Comparison of ENCODE assay signal across 15 cellular contexts in the genomic region with DNA sequence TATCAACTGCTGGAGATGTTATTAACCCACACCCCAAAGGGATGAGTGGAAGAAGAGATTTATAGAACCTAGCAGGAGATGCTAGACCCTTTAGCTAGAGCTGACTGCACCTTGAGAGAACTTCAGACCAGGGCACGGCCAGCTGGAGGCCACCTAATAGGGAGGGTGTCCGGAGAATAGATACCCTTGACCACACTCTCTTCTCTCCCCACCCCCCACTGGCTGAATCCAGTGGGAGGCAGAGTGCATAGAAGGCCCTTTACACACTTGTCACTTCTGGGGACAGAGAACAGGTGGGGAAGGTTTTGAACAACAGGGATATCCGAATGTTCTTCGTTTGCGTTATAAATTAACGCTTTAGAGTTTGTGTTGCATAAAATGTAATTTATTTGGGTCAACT.
"Had no signal": no experiment of that assay in that cellular context is flagged by ENCODE, and none has a peak within 500 bp of the region (broad histone marks: within the 10 kb centered on the region; RNA-seq: fewer than 3 reads in every experiment).

No MANE protein-coding gene starts in this region.

- H3K9me3 ChIP-seq: left ventricle myocardium inferior, prostate gland, transverse colon had no signal

- H3K4me3 Mint-ChIP-seq: activated CD4-positive, alpha-beta memory T cell treated with anti-CD3 and anti-CD28 coated beads, Interleukin-2, amount 10 ng/mL, durations not matched to agents 7 days and 5 days; activated CD4-positive, alpha-beta T cell treated with anti-CD3 and anti-CD28 coated beads for 36 hours; activated T-cell treated with anti-CD3 and anti-CD28 coated beads, Interleukin-2, amount 50 U/mL, for 4 hours; memory B cell had no signal

- DNase-seq: activated CD4-positive, alpha-beta memory T cell treated with anti-CD3 and anti-CD28 coated beads, Interleukin-2, amount 10 ng/mL, durations not matched to agents 7 days and 5 days; activated CD4-positive, alpha-beta T cell treated with anti-CD3 and anti-CD28 coated beads for 36 hours; activated effector memory CD4-positive, alpha-beta T cell treated with Interleukin-2 at 50 U/mL for 16 hours; activated naive CD4-positive, alpha-beta T cell treated with anti-CD3 and anti-CD28 coated beads, Interleukin-2, amount 50 U/mL, for 16 hours; activated T-cell treated with anti-CD3 and anti-CD28 coated beads, Interleukin-2, amount 50 U/mL, for 4 hours; left ventricle myocardium inferior; right cardiac atrium; small intestine; stimulated activated CD4-positive, alpha-beta T cell treated with anti-CD3 and anti-CD28 coated beads, Interleukin-4, amount 100 ng/mL, for 24 hours; stimulated activated naive CD4-positive, alpha-beta T cell; transverse colon; WERI-Rb-1 had no signal

- H3K27ac ChIP-seq: cardiac muscle cell, left ventricle myocardium inferior, prostate gland, transverse colon, WERI-Rb-1 had no signal

- H3K4me3 ChIP-seq: cardiac muscle cell, left ventricle myocardium inferior, prostate gland, transverse colon had no signal

- ATAC-seq: activated CD4-positive, alpha-beta T cell treated with anti-CD3 and anti-CD28 coated beads for 36 hours; activated T-cell treated with anti-CD3 and anti-CD28 coated beads, Interleukin-2, amount 50 U/mL, for 4 hours; right cardiac atrium had no signal

- H3K36me3 ChIP-seq: cardiac muscle cell, left ventricle myocardium inferior, prostate gland, transverse colon, WERI-Rb-1 had no signal

- H3K36me3 Mint-ChIP-seq: memory B cell had no signal

- H3K4me1 ChIP-seq: prostate gland had no signal

- H3K27ac Mint-ChIP-seq: activated CD4-positive, alpha-beta memory T cell treated with anti-CD3 and anti-CD28 coated beads, Interleukin-2, amount 10 ng/mL, durations not matched to agents 7 days and 5 days; activated CD4-positive, alpha-beta T cell treated with anti-CD3 and anti-CD28 coated beads for 36 hours; memory B cell had no signal

- H3K9me3 Mint-ChIP-seq: activated CD4-positive, alpha-beta memory T cell treated with anti-CD3 and anti-CD28 coated beads, Interleukin-2, amount 10 ng/mL, durations not matched to agents 7 days and 5 days; activated T-cell treated with anti-CD3 and anti-CD28 coated beads, Interleukin-2, amount 50 U/mL, for 4 hours; memory B cell had no signal

- H3K27me3 Mint-ChIP-seq: activated CD4-positive, alpha-beta memory T cell treated with anti-CD3 and anti-CD28 coated beads, Interleukin-2, amount 10 ng/mL, durations not matched to agents 7 days and 5 days; memory B cell had no signal

- H3K27me3 ChIP-seq: cardiac muscle cell, transverse colon had no signal
